In genomic region chr2:218216674-218217365, GRCh38 we compare ENCODE assay signal across 8 cellular contexts. TPM values are rescaled to one million over a fixed set of nuclear protein-coding genes. Genes with fewer than 3 reads are reported as not detected.
DNase-seq lines count a peak whose midpoint lies in the region; ATAC-seq and TF ChIP-seq lines count a peak whose summit lies in the region.

TSS of gene ARPC2 (plus strand) at chr2:218217189. CDS start at chr2:218217471, 282 bp downstream.

- H3K27ac Mint-ChIP-seq in activated T-cell treated with anti-CD3 and anti-CD28 coated beads, Interleukin-2, amount 50 U/mL, for 24 hours = peak within 1 kb of the TSS; percentile 94

- ATAC-seq in GM21619 (IDR thresholded peaks at IDR 0.05; ENCODE audit: unreplicated experiment) = peak; percentile 60

- peaks cover 38% of the 10 kb centered on the region for H3K4me1 Mint-ChIP-seq in activated T-cell treated with anti-CD3 and anti-CD28 coated beads, Interleukin-2, amount 50 U/mL, for 24 hours (ENCODE audit: low read depth)

- DNase-seq in DMS153 (lab: John Stamatoyannopoulos, UW) = peak; percentile 85
- peak; percentile 90 for DNase-seq in Jurkat, Clone E6-1 (ENCODE audit: low read depth, low spot score)
- DNase-seq in activated T-cell treated with anti-CD3 and anti-CD28 coated beads, Interleukin-2, amount 50 U/mL, for 24 hours = peak; percentile 97
- peak; percentile 92 to 95 for DNase-seq in erythroblast (lab: John Stamatoyannopoulos, UW)
- DNase-seq in mucosa of gallbladder (ENCODE audit: low spot score) = peak; percentile 95
- peak; percentile 92 for DNase-seq in stimulated activated CD8-positive, alpha-beta memory T cell treated with anti-CD3 and anti-CD28 coated beads, Interleukin-4, amount 100 ng/mL, for 24 hours (ENCODE audit: low read depth)

- H3K4me3 Mint-ChIP-seq in activated T-cell treated with anti-CD3 and anti-CD28 coated beads, Interleukin-2, amount 50 U/mL, for 24 hours = peak within 1 kb of the TSS; percentile 91

- H3K27me3 Mint-ChIP-seq in activated T-cell treated with anti-CD3 and anti-CD28 coated beads, Interleukin-2, amount 50 U/mL, for 24 hours = no peaks in the 10 kb centered on the region

- peaks cover 49% of the 10 kb centered on the region for H3K36me3 Mint-ChIP-seq in activated T-cell treated with anti-CD3 and anti-CD28 coated beads, Interleukin-2, amount 50 U/mL, for 24 hours (ENCODE audit: low read depth)

- H3K4me3 ChIP-seq in Jurkat, Clone E6-1 (ENCODE audit: low read length) = peak within 1 kb of the TSS; percentile 96

- no peaks in the 10 kb centered on the region for H3K9me3 Mint-ChIP-seq in activated T-cell treated with anti-CD3 and anti-CD28 coated beads, Interleukin-2, amount 50 U/mL, for 24 hours

- TF ChIP-seq POLR2A in erythroblast (IDR thresholded peaks at IDR 0.05; ENCODE audit: low read length) = peak; percentile 95

TF ChIP-seq in PFSK-1, 5 proteins besides CTCF, POLR2A, EP300 and RAD21:
- TF ChIP-seq REST (IDR thresholded peaks at IDR 0.05; ENCODE audit: insufficient read depth in 1 of 2, low read depth in 2 of 2, low read length in 2 of 2) (no peak), SIN3A (IDR thresholded peaks at IDR 0.05; ENCODE audit: borderline replicate concordance, insufficient read depth, low read length) (no peak; the same call in 1 of the 2 replicates), POLR2AphosphoS5 (IDR thresholded peaks at IDR 0.05; ENCODE audit: low read depth, low read length) (peak; percentile 79), TAF1 (IDR thresholded peaks at IDR 0.05; ENCODE audit: borderline replicate concordance, insufficient read depth, low read length) (0 out of 2 replicates have a peak, but pooled peaks have one; percentile 68)

RNA-seq across cellular contexts. Expression of gene ARPC2, which starts in this region (rescaled TPM):
- 511 TPM for polyA plus RNA-seq in Jurkat, Clone E6-1 (2012; ENCODE audit: insufficient read depth, insufficient read length)
- polyA plus RNA-seq in PFSK-1 (2012; ENCODE audit: insufficient read length, low read depth) = 163 TPM
- 239 TPM for total RNA-seq in mucosa of gallbladder

Comparison
In these comparisons a context has a peak if more than half of its experiments do, and no peak if none do; other contexts are left out.
1. Peak in every context shown above with its lines: DNase-seq, ATAC-seq and H3K4me3 ChIP-seq.